28 cellular contexts compared by ENCODE assay signal in genomic region chr5:138452720-138453119, GRCh38.
"Had no signal": no experiment of that assay in that cellular context is flagged by ENCODE, and none has a peak within 500 bp of the region (broad histone marks: within the 10 kb centered on the region; RNA-seq: fewer than 3 reads in every experiment).

No MANE protein-coding gene starts in this region.

- H3K36me3 ChIP-seq: ascending aorta, breast epithelium, cardiac muscle cell, colonic mucosa, esophagus muscularis mucosa, gastrocnemius medialis had no signal

- H3K4me1 ChIP-seq: colonic mucosa, foreskin keratinocyte had no signal

- H3K27ac ChIP-seq: ascending aorta, breast epithelium, cardiac muscle cell, colonic mucosa, esophagus muscularis mucosa, foreskin keratinocyte, gastrocnemius medialis had no signal

- H3K4me3 ChIP-seq: ascending aorta, breast epithelium, cardiac muscle cell, colonic mucosa, esophagus muscularis mucosa, gastrocnemius medialis had no signal

- H3K27me3 ChIP-seq: ascending aorta, breast epithelium, cardiac muscle cell, colonic mucosa, esophagus muscularis mucosa, foreskin keratinocyte, gastrocnemius medialis had no signal

- ATAC-seq: activated CD4-positive, alpha-beta T cell treated with anti-CD3 and anti-CD28 coated beads for 36 hours; activated CD8-positive, alpha-beta memory T cell treated with anti-CD3 and anti-CD28 coated beads, Interleukin-2, amount 10 ng/mL, durations not matched to agents 7 days and 5 days; activated CD8-positive, alpha-beta T cell treated with anti-CD3 and anti-CD28 coated beads, Interleukin-2, amount 10 ng/mL, durations not matched to agents 7 days and 5 days; activated naive CD4-positive, alpha-beta T cell treated with anti-CD3 and anti-CD28 coated beads, Interleukin-2, amount 50 U/mL, for 72 hours; activated T-cell treated with anti-CD3 and anti-CD28 coated beads, Interleukin-2, amount 50 U/mL, for 72 hours; foreskin keratinocyte; gastrocnemius medialis had no signal

- H3K9me3 ChIP-seq: ascending aorta, breast epithelium, colonic mucosa, esophagus muscularis mucosa, gastrocnemius medialis had no signal

- DNase-seq: activated CD4-positive, alpha-beta memory T cell treated with anti-CD3 and anti-CD28 coated beads for 36 hours; activated CD4-positive, alpha-beta T cell treated with anti-CD3 and anti-CD28 coated beads for 36 hours; activated CD4-positive, alpha-beta T cell treated with anti-CD3 and anti-CD28 coated beads, Interleukin-2, amount 10 ng/mL, durations not matched to agents 24 days and 14 days; activated CD4-positive, CD25-positive, alpha-beta regulatory T cell; activated CD4-positive, CD25-positive, alpha-beta regulatory T cell treated with anti-CD3 and anti-CD28 coated beads, Interleukin-2, amount 50 U/mL, for 72 hours; activated CD8-positive, alpha-beta memory T cell treated with anti-CD3 and anti-CD28 coated beads, Interleukin-2, amount 10 ng/mL, durations not matched to agents 7 days and 5 days; activated CD8-positive, alpha-beta memory T cell treated with anti-CD3 and anti-CD28 coated beads, Interleukin-2, amount 50 U/mL, for 4 hours; activated CD8-positive, alpha-beta T cell treated with anti-CD3 and anti-CD28 coated beads, Interleukin-2, amount 10 ng/mL, durations not matched to agents 7 days and 5 days; activated gamma-delta T cell; activated naive CD4-positive, alpha-beta T cell; activated naive CD4-positive, alpha-beta T cell treated with anti-CD3 and anti-CD28 coated beads, Interleukin-2, amount 10 ng/mL, durations not matched to agents 7 days and 5 days; activated naive CD8-positive, alpha-beta T cell treated with anti-CD3 and anti-CD28 coated beads, Interleukin-2, amount 10 ng/mL, durations not matched to agents 7 days and 5 days; activated T-cell treated with anti-CD3 and anti-CD28 coated beads for 4 hours; activated T-cell treated with anti-CD3 and anti-CD28 coated beads, Interleukin-2, amount 50 U/mL, for 24 hours; activated T-cell treated with anti-CD3 and anti-CD28 coated beads, Interleukin-2, amount 50 U/mL, for 72 hours; central memory CD4-positive, alpha-beta T cell; cerebellar nuclear complex; colonic mucosa; effector CD8-positive, alpha-beta T cell; erythroblast; foreskin keratinocyte; gastrocnemius medialis; T-helper 2 cell had no signal
